ENCODE assay signal across 8 cellular contexts in the genomic region with DNA sequence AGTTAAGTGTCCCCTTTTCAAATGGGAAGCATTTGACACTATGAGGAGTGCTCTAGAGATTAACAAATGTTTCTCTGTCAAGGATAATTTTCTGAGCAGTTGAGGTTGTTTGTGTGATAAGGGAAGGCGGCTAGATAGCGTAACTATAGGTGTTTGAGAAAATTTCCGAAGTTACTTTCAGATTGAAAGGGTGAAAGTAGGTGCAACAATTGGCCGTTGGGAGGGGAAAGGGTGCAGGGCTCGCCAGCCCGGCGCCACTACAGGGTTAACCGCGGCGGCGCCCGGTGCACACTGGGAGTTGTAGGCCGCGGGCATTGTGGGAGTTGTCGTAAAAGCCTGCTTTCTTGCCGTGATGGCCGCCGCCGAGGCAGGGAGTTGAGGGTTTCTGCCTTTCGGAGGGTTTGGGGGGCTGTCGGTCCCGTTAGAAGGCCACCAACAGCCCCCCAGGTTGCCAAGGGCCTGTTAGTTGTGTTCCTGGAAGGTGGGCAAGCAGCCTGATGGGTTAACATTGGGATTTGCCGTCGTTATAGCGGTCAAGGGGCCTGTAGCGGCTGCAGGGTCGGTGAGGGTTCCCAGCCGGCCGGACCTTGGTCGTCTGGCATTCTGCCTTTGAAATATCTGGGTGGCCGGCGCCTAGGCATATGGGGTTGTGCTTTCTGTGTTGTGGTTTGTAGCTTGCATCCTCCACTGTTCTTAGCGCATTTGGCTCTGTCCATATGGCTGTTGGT. TPM values are rescaled to one million over a fixed set of nuclear protein-coding genes. Genes with fewer than 3 reads are reported as not detected.
DNase-seq lines count a peak whose midpoint lies in the region; ATAC-seq and TF ChIP-seq lines count a peak whose summit lies in the region.

No MANE protein-coding gene starts in this region.

- H3K4me1 ChIP-seq in adrenal gland (replicated peaks in 1 of 2), result peaks cover 10% of the 10 kb centered on the region in 2 donors
- peaks cover 3 to 18% (median 15%) of the 10 kb centered on the region in 9 donors for H3K4me1 ChIP-seq in heart right ventricle
- H3K4me1 ChIP-seq in upper lobe of left lung, result peaks cover 8 to 15% (median 15%) of the 10 kb centered on the region in 4 donors

- H3K36me3 ChIP-seq in adrenal gland (replicated peaks in 1 of 2) (no peaks in the 10 kb centered on the region), heart right ventricle (no peaks in the 10 kb centered on the region), upper lobe of left lung (no peaks in the 10 kb centered on the region)

- peaks cover 23% of the 10 kb centered on the region for H3K27me3 ChIP-seq in adrenal gland
- H3K27me3 ChIP-seq in heart right ventricle, result peaks cover 5 to 40% (median 30%) of the 10 kb centered on the region in 7 donors
- H3K27me3 ChIP-seq in upper lobe of left lung, result no peaks in the 10 kb centered on the region

- WGBS in adrenal gland, 4 donors, result 0 to 1% (median 1%) methylated on average over 27 to 33 of the region's 33 CpGs
- 1% methylated on average over 33 of the region's 33 CpGs for WGBS in heart right ventricle, 2 donors
- WGBS in upper lobe of left lung, 2 donors, result 0 to 1% methylated on average over 19 to 33 of the region's 33 CpGs

- TF ChIP-seq CTCF in GM12875 (IDR thresholded peaks at IDR 0.05; ENCODE audit: borderline replicate concordance, insufficient read depth, low read depth, low read length) (no peak), adrenal gland (IDR thresholded peaks at IDR 0.05) (peak in 1 of 6 experiments; percentile 8), heart right ventricle (IDR thresholded peaks at IDR 0.05) (peak in 2 of 9 donors; percentile 9 to 21), upper lobe of left lung (IDR thresholded peaks at IDR 0.05) (peak in 1 of 6 experiments; percentile 12)

- TF ChIP-seq EP300 in upper lobe of left lung (IDR thresholded peaks at IDR 0.05), result no peak

- H3K9me3 ChIP-seq in adrenal gland (replicated peaks in 1 of 3), result no peaks in the 10 kb centered on the region
- no peaks in the 10 kb centered on the region for H3K9me3 ChIP-seq in heart right ventricle
- H3K9me3 ChIP-seq in upper lobe of left lung, result no peaks in the 10 kb centered on the region

- ATAC-seq in HG02759 (IDR thresholded peaks at IDR 0.05; ENCODE audit: unreplicated experiment), result peak; percentile 100
- ATAC-seq in heart right ventricle, result peak; percentile 99 to 100 (median 100)
- peak; percentile 99 to 100 for ATAC-seq in upper lobe of left lung (ENCODE audit: low FRiP score in 2 of 2)

- TF ChIP-seq POLR2A in adrenal gland (IDR thresholded peaks at IDR 0.05) (peak in 1 of 2 donors; percentile 22), upper lobe of left lung (IDR thresholded peaks at IDR 0.05) (peak in 2 of 4 donors; percentile 16 to 40)

- intact Hi-C loops in adrenal gland (cut with DNase I), result no loop called here
- intact Hi-C loops in heart right ventricle (cut with DNase I), result loop anchor here in 5 of 10 donors (1.0 to 10.0 kb wide), 5 partner anchors 36 to 168 kb away; partner anchors contain the start of gene HSD17B12 (in 2 of the 5)

- H3K4me3 ChIP-seq in GM12875 (ENCODE audit: low read depth, low read length), result peak overlapping the region; percentile 57
- H3K4me3 ChIP-seq in adrenal gland, result peak overlapping the region; percentile 25 to 90 (median 84)
- peak overlapping the region; percentile 65 to 95 (median 88) for H3K4me3 ChIP-seq in heart right ventricle
- H3K4me3 ChIP-seq in upper lobe of left lung, result peak overlapping the region; percentile 77 to 96 (median 82)

- peak overlapping the region in 4 of 5 donors; percentile 33 to 83 (median 48) for H3K27ac ChIP-seq in adrenal gland
- peak overlapping the region in 9 of 10 donors; percentile 69 to 92 (median 82) for H3K27ac ChIP-seq in heart right ventricle
- H3K27ac ChIP-seq in upper lobe of left lung, result peak overlapping the region; percentile 63 to 89 (median 84)

- DNase-seq in NCI-H128 (lab: John Stamatoyannopoulos, UW; ENCODE audit: unreplicated experiment) (peak; percentile 61), SW 1271 (lab: John Stamatoyannopoulos, UW) (peak; percentile 74 to 83), adrenal gland (peak; percentile 82 to 91 (median 85)), heart right ventricle (peak; percentile 85 to 87), pons (ENCODE audit: low spot score) (peak; percentile 72), upper lobe of left lung (peak; percentile 87 to 96)

RNA-seq across cellular contexts. Expression of gene HSD17B12, which starts 36.5 kb away (rescaled TPM):
- total RNA-seq in adrenal gland, result 100 to 1,000 TPM in 3 of 8 donors, 10 to 100 TPM in 5; 48.3 to 162 (median 94.6) TPM
- polyA plus RNA-seq in adrenal gland, result 100 to 1,000 TPM in 1 of 3 donors, 10 to 100 TPM in 2; 37.1 to 342 (median 44.5) TPM
- 100 to 1,000 TPM in 3 of 10 donors, 10 to 100 TPM in 7; 66.7 to 122 (median 87.4) TPM for total RNA-seq in heart right ventricle
- 10 to 100 TPM; 32.9 to 50.9 TPM for polyA plus RNA-seq in heart right ventricle
- 100 to 1,000 TPM in 1 of 6 donors, 10 to 100 TPM in 5; 26.6 to 107 (median 74.4) TPM for total RNA-seq in upper lobe of left lung

Comparison
In these comparisons a context has a peak if more than half of its experiments do, and no peak if none do; other contexts are left out.
1. Peak in every context shown above with its lines: DNase-seq, ATAC-seq, H3K4me3 ChIP-seq and H3K27ac ChIP-seq.